Comparison of ENCODE assay signal across 1 cellular context in the genomic region with DNA sequence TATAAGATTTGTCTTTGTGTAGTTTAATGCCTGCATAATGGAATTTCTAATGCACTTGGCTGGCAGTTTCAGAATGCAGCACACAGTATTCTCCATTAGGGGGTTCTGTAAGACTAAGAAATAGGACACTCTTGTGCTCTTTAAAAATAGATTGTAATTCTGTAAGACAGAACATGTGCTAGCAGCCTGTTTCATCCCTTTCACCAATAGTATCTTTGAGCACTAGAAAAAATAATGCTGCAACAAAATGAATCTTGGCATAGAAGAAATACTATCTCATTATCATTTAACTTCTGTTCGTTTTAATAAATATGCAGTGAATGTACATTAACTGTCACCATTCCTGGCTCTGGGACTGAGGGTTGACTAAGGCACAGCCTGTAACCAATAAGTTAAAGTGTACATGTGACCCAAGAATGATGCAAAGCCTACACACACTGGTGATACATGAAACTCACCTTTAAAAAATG.
TF ChIP-seq lines count a peak whose summit lies in the region.

No MANE protein-coding gene starts in this region.

TF ChIP-seq in SK-N-SH, 30 proteins besides CTCF, POLR2A, EP300 and RAD21 (continued from another document):
- no peak for TF ChIP-seq CHD2 (IDR thresholded peaks at IDR 0.05; ENCODE audit: low read length, partially characterized antibody)
- no peak for TF ChIP-seq FOXJ3 (CRISPR knock-in tag; IDR thresholded peaks at IDR 0.05)
- no peak for TF ChIP-seq YY1 (IDR thresholded peaks at IDR 0.05; ENCODE audit: low read depth)
